In genomic region chr16:81770008-81770407, GRCh38 we compare ENCODE assay signal across 22 cellular contexts. TPM values are rescaled to one million over a fixed set of nuclear protein-coding genes. Genes with fewer than 3 reads are reported as not detected.
DNase-seq lines count a peak whose midpoint lies in the region; ATAC-seq, FAIRE-seq and TF ChIP-seq lines count a peak whose summit lies in the region.
"Had no signal": no experiment of that assay in that cellular context is flagged by ENCODE, and none has a peak within 500 bp of the region (broad histone marks: within the 10 kb centered on the region; RNA-seq: fewer than 3 reads in every experiment).

No MANE protein-coding gene starts in this region.

- H3K9ac ChIP-seq in GM12878 (ENCODE audit: control insufficient read depth, insufficient read depth, low read length) = 0 out of 2 replicates have a peak overlapping the region, but pooled peaks have one; percentile 7

- RAD21 ChIA-PET in GM12878 (lab: Charles Lee; ENCODE audit: unreplicated experiment) = interaction anchor here (0.8 to 4.1 kb wide), 4 partner anchors 10 to 104 kb away, joined by 3 to 32 read pairs (median 6); no protein-coding TSS in a partner anchor

- SMC1A ChIA-PET in GM12878 (lab: Charles Lee; ENCODE audit: uncharacterized antibody, unreplicated experiment) = interaction anchor here (0.6 to 3.2 kb wide), 9 partner anchors 10 to 72 kb away, joined by 3 to 11 read pairs (median 6); no protein-coding TSS in a partner anchor

- H3K4me3 Mint-ChIP-seq in natural killer cell = peak overlapping the region; percentile 73
- H3K4me3 Mint-ChIP-seq: GM23338, H9 had no signal

- TF ChIP-seq RAD21 in GM12878 (IDR thresholded peaks at IDR 0.05; ENCODE audit: insufficient read depth, low read depth, low read length) = no peak

- no peak overlapping the region for H3K4me2 ChIP-seq in GM12878 (ENCODE audit: control insufficient read depth, insufficient read depth)
- H3K4me2 ChIP-seq: GM23338 had no signal

- H3K27me3 Mint-ChIP-seq in natural killer cell (ENCODE audit: low read depth in 2 of 2) = no peaks in the 10 kb centered on the region

- H3K4me1 ChIP-seq in GM12878 (ENCODE audit: control insufficient read depth, insufficient read depth, low read length) = peaks cover 42% of the 10 kb centered on the region
- peaks cover 6% of the 10 kb centered on the region for H3K4me1 ChIP-seq in mucosa of descending colon (ENCODE audit: low read depth)

- no peak overlapping the region for H3K27ac ChIP-seq in GM12878 (ENCODE audit: control insufficient read depth, insufficient read depth)
- no peak overlapping the region for H3K27ac ChIP-seq in RWPE1

- H3K27ac Mint-ChIP-seq in natural killer cell = peak overlapping the region; percentile 86 to 93
- H3K27ac Mint-ChIP-seq: GM23338, H9 had no signal

- CTCF ChIA-PET in GM12878 (lab: Yijun Ruan, JAX) (interaction anchor here (0.8 to 2.4 kb wide), 5 partner anchors 10 to 29 kb away, joined by 3 to 9 read pairs (median 7); partner anchors contain the start of gene PLCG2), RWPE1 (lab: Yijun Ruan, JAX) (no interaction called here)

- POLR2A ChIA-PET in GM12878 (lab: Charles Lee) = interaction anchor here (0.6 to 1.1 kb wide), 2 partner anchors 16 to 103 kb away, joined by 3 to 4 read pairs; no protein-coding TSS in a partner anchor
- POLR2A ChIA-PET in RWPE1 (lab: Yijun Ruan, JAX; ENCODE audit: low non-redundant PET) = no interaction called here

- H3K79me2 ChIP-seq in GM12878 (ENCODE audit: control insufficient read depth, insufficient read depth, low read length) = no peaks in the 10 kb centered on the region

- no peak for TF ChIP-seq EP300 in GM12878 (IDR thresholded peaks at IDR 0.05; ENCODE audit: borderline replicate concordance in 1 of 2, control insufficient read depth in 1 of 2, low read depth in 2 of 2, low read length in 2 of 2)

- no TSS peak for BruUV-seq in GM12878 (replicated peaks; lab: Mats Ljungman, UMichigan)

- H3K4me3 ChIP-seq in GM12878 = peak overlapping the region; percentile 5; the same call in 1 of the 2 replicates
- no peak overlapping the region for H3K4me3 ChIP-seq in mucosa of descending colon
- H3K4me3 ChIP-seq: GM23338, MG63 had no signal

- in situ Hi-C loops in GM12878 (cut with MboI) = no loop called here

- ATAC-seq in GM12878 = peak; percentile 36
- peak; percentile 58 to 77 (median 60) for ATAC-seq in natural killer cell
- ATAC-seq in mucosa of descending colon = no peak
- no peak for ATAC-seq in HG03439 (IDR thresholded peaks at IDR 0.05; ENCODE audit: unreplicated experiment)
- ATAC-seq: GM23338 had no signal

- H3K9me3 ChIP-seq in GM12878 (replicated peaks; ENCODE audit: control insufficient read depth, insufficient read depth, low read length) (no peaks in the 10 kb centered on the region), mucosa of descending colon (no peaks in the 10 kb centered on the region)
- H3K9me3 ChIP-seq: MG63 had no signal

- no peaks in the 10 kb centered on the region for H3K36me3 Mint-ChIP-seq in natural killer cell

- FAIRE-seq in GM18507 (lab: Jason Lieb, UNC) (peak; percentile 67), GM12878 (lab: Jason Lieb, UNC) (peak; percentile 91), D721Med (lab: Jason Lieb, UNC) (no peak)

- 22% methylated on average over 7 of the region's 7 CpGs for WGBS in GM12878 (ENCODE audit: insufficient coverage, insufficient replicate concordance, low lambda C conversion rate, missing lambda C conversion rate)

- H2AFZ ChIP-seq in GM12878 (ENCODE audit: control insufficient read depth, low read depth, low read length) = no peak overlapping the region
- H2AFZ ChIP-seq: GM23338 had no signal

- H3K27me3 ChIP-seq in GM12878 (replicated peaks in 1 of 2; ENCODE audit: control insufficient read depth in 2 of 2, insufficient read depth in 2 of 2, low read length in 1 of 2) = no peaks in the 10 kb centered on the region

- no peaks in the 10 kb centered on the region for H3K36me3 ChIP-seq in GM12878 (ENCODE audit: control insufficient read depth in 2 of 2, insufficient read depth in 2 of 2, low read length in 1 of 2)
- H3K36me3 ChIP-seq in mucosa of descending colon (ENCODE audit: low read depth) = no peaks in the 10 kb centered on the region
- H3K36me3 ChIP-seq: MG63 had no signal

- H3K9me3 Mint-ChIP-seq in natural killer cell = no peaks in the 10 kb centered on the region
- H3K9me3 Mint-ChIP-seq: GM23338 had no signal

- no peaks in the 10 kb centered on the region for H4K20me1 ChIP-seq in GM12878 (ENCODE audit: control insufficient read depth, insufficient read depth)

- no peak for DNase-seq in GM18507 (ENCODE audit: extremely low spot score, insufficient read length, low read depth)
- DNase-seq in GM12878 (ENCODE audit: low read depth, low spot score) = no peak
- peak; percentile 53 for DNase-seq in natural killer cell
- DNase-seq in mucosa of descending colon = no peak
- DNase-seq in D721Med (ENCODE audit: insufficient read length, low spot score) = no peak
- no peak for DNase-seq in RWPE1 (ENCODE audit: low spot score)
- DNase-seq: Calu3, DMS153, DND-41, H9, KG1, MG63, NCI-H1105 treated with DMSO at 0.1 percent for 48 hours, NCI-H146, NCI-H1930, NCI-H2107, NCI-H524 treated with DMSO at 0.1 percent for 48 hours, NCI-H774, RPMI8226, SHP77 treated with DMSO at 0.1 percent for 48 hours had no signal

- intact Hi-C loops in GM12878 (cut with micrococcal nuclease; ENCODE audit: unreplicated experiment) = no loop called here
- intact Hi-C loops in natural killer cell (cut with micrococcal nuclease) = loop anchor here (2.0 kb wide), 1 partner anchor 47 kb away; no protein-coding TSS in a partner anchor
- intact Hi-C loops in mucosa of descending colon (cut with DNase I, micrococcal nuclease) = no loop called here

- no peak for TF ChIP-seq CTCF in GM12878 (IDR thresholded peaks at IDR 0.05 in 2 of 3, conservative IDR thresholded peaks at IDR 0.05 in 1 of 3; ENCODE audit: control insufficient read depth in 2 of 3, extremely low read depth in 1 of 3, insufficient read depth in 1 of 3, low read depth in 3 of 3, low read length in 3 of 3)
- no peak for TF ChIP-seq CTCF in natural killer cell (IDR thresholded peaks at IDR 0.05)
- no peak for TF ChIP-seq CTCF in mucosa of descending colon (IDR thresholded peaks at IDR 0.05)
- no peak for TF ChIP-seq CTCF in D721Med (IDR thresholded peaks at IDR 0.05; ENCODE audit: insufficient read depth, missing control alignments)
- TF ChIP-seq CTCF in RWPE1 (conservative IDR thresholded peaks at IDR 0.05; ENCODE audit: low read depth) = no peak

- H3K4me1 Mint-ChIP-seq in natural killer cell = peaks cover 30 to 37% of the 10 kb centered on the region in 2 donors

- no peak for TF ChIP-seq POLR2A in GM12878 (IDR thresholded peaks at IDR 0.05; ENCODE audit: low read depth, low read length)

TF ChIP-seq in GM12878, 131 proteins besides CTCF, POLR2A, EP300 and RAD21:
- no peak for TF ChIP-seq MYB (IDR thresholded peaks at IDR 0.05; ENCODE audit: borderline replicate concordance, low read depth, low read length)
- TF ChIP-seq RUNX3 (IDR thresholded peaks at IDR 0.05; ENCODE audit: low read length) = peak; percentile 36; the same call in 1 of the 2 replicates

RNA-seq across cellular contexts. Expression of gene PLCG2, which starts 9.1 kb away (rescaled TPM):
- 718 and 719 TPM in 2 replicates for total RNA-seq in GM12878 (2013; cell fraction: nucleolus; rRNA removed)
- total RNA-seq in GM12878 (2014; rRNA removed) (131 and 138 TPM in 2 replicates), GM12878 (2014; rRNA removed; fragmentation: Illumina TruSeq; extraction: Trizol) (137 and 139 TPM in 2 replicates), GM12878 (2021) (243 and 256 TPM in 2 replicates), natural killer cell (100 to 1,000 TPM; 250 to 298 (median 285) TPM), mucosa of descending colon (10 to 100 TPM; 14.7 to 19.5 (median 15.0) TPM)
- 62.1 TPM for polyA plus RNA-seq in GM12878 (2011; ENCODE audit: low read depth)
- polyA plus RNA-seq in GM12878 (2011; rRNA removed) (245 and 253 TPM in 2 replicates), GM12878 (2014; fragmentation: Illumina TruSeq; extraction: Trizol) (151 and 159 TPM in 2 replicates), GM12878 (2014; fragmentation: Nextera tagmentation; extraction: Ambion mirVana) (10 to 100 TPM; 47.6 to 53.9 TPM), GM12878 (2014; rRNA removed) (148 and 152 TPM in 2 replicates), GM12878 (2016; fragmentation: Nextera tagmentation; extraction: Ambion mirVana) (100 to 1,000 TPM; 156 to 168 TPM)
- 204 and 222 TPM in 2 replicates for polyA plus RNA-seq in GM12878 (2011; cell fraction: cytosol; rRNA removed)
- 783 and 874 TPM in 2 replicates for polyA plus RNA-seq in GM12878 (2011; cell fraction: nucleus; rRNA removed)
- 112 and 157 TPM in 2 replicates for polyA plus RNA-seq in GM12878 (2012)
- 502 and 650 TPM in 2 replicates for polyA minus RNA-seq in GM12878 (2011; rRNA and poly(A)+ RNA removed)
- 202 and 205 TPM in 2 replicates for polyA minus RNA-seq in GM12878 (2011; cell fraction: cytosol; rRNA and poly(A)+ RNA removed)
- polyA minus RNA-seq in GM12878 (2011; cell fraction: nucleus; rRNA and poly(A)+ RNA removed) = 448 and 681 TPM in 2 replicates

Comparison
In these comparisons a context has a peak if more than half of its experiments do, and no peak if none do; other contexts are left out.
1. ATAC-seq: peak in GM12878 (single experiment) and natural killer cell (3 of 3); none in mucosa of descending colon (single experiment) and HG03439 (single experiment).
2. RNA of gene PLCG2, which starts 9.1 kb away (total RNA-seq): 250 to 298 TPM in natural killer cell and 131 to 719 TPM in GM12878; 14.7 to 19.5 TPM in mucosa of descending colon; every median in the first group is over 4 times any median in the second.